ENCODE assay signal across 8 cellular contexts in the genomic region with DNA sequence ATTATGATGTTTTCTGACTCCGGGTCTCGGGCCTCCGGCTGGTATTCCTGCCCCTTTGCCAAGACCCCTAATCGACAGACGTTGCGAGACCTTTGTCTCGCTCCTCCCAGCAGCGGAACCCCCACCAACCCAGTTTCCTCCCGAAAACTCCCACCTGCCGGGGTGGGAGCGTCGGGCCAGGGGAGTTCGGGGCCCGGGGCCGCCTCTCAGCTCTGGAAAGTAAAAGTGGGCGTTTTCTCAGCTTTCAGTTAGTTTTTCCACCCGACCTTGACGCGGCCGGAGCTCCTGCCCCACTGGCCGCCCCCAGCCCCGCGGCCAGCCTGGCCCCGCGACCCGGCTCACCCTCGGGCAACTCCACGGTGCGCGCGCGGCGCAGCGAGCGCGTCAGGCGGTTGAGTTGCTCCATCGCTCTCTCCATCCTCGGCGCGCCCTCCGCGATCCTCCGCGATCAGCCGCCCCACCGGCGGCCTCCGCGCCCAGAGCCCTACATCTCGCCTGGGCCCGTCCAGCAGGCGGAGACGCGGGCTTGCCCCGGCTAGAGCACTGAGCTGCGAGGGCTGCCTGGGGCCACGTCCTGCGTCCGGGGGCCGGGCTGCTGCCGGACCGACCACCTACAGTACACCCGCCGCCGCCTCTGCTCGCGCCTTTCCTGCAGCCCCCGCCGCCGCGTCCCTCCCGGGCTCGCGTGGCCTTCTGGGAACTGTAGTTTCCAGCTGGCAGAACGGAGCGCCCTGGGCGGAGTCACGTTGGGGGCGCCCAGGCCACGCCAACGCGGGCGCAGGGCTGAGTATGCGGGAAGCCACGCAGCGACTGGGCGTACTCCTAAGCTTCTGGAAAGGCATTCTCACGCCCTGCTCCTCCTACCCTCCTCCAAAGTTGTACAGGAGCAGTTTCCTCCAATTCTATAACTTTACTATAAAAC. TPM values are rescaled to one million over a fixed set of nuclear protein-coding genes. Genes with fewer than 3 reads are reported as not detected.
DNase-seq lines count a peak whose midpoint lies in the region; ATAC-seq lines count a peak whose summit lies in the region.

A gene with protein sequence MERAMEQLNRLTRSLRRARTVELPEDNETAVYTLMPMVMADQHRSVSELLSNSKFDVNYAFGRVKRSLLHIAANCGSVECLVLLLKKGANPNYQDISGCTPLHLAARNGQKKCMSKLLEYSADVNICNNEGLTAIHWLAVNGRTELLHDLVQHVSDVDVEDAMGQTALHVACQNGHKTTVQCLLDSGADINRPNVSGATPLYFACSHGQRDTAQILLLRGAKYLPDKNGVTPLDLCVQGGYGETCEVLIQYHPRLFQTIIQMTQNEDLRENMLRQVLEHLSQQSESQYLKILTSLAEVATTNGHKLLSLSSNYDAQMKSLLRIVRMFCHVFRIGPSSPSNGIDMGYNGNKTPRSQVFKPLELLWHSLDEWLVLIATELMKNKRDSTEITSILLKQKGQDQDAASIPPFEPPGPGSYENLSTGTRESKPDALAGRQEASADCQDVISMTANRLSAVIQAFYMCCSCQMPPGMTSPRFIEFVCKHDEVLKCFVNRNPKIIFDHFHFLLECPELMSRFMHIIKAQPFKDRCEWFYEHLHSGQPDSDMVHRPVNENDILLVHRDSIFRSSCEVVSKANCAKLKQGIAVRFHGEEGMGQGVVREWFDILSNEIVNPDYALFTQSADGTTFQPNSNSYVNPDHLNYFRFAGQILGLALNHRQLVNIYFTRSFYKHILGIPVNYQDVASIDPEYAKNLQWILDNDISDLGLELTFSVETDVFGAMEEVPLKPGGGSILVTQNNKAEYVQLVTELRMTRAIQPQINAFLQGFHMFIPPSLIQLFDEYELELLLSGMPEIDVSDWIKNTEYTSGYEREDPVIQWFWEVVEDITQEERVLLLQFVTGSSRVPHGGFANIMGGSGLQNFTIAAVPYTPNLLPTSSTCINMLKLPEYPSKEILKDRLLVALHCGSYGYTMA (minus strand): TSS at position 695 of the 922 bp plus-strand sequence. CDS start 277 bp downstream, at position 418.

- no peaks in the 10 kb centered on the region for H3K36me3 Mint-ChIP-seq in activated T-helper 1 cell treated with anti-CD3 and anti-CD28 coated beads, Interleukin-12 subunit alpha, Interleukin-12 subunit beta, Interleukin-2, Interleukin-4 antibody, amounts not matched to agents 30 ng/mL and 10 ng/mL and 1 ng/mL, durations not matched to agents 14 hours and 24 hours and 36 hours (ENCODE audit: low read depth)
- no peaks in the 10 kb centered on the region for H3K36me3 Mint-ChIP-seq in natural killer cell treated with Interleukin-12 subunit alpha and Interleukin-12 subunit beta and Interleukin-15 and Interleukin-18, amount 100 ng/mL, for 72 hours

- H3K27ac Mint-ChIP-seq in activated T-helper 1 cell treated with anti-CD3 and anti-CD28 coated beads, Interleukin-12 subunit alpha, Interleukin-12 subunit beta, Interleukin-2, Interleukin-4 antibody, amounts not matched to agents 30 ng/mL and 10 ng/mL and 1 ng/mL, durations not matched to agents 14 hours and 24 hours and 36 hours: peak within 1 kb of the TSS; percentile 82
- peak within 1 kb of the TSS in 1 of 2 donors; percentile 62 for H3K27ac Mint-ChIP-seq in natural killer cell treated with Interleukin-12 subunit alpha and Interleukin-12 subunit beta and Interleukin-15 and Interleukin-18, amount 100 ng/mL, for 72 hours

- H3K4me1 Mint-ChIP-seq in activated T-helper 1 cell treated with anti-CD3 and anti-CD28 coated beads, Interleukin-12 subunit alpha, Interleukin-12 subunit beta, Interleukin-2, Interleukin-4 antibody, amounts not matched to agents 30 ng/mL and 10 ng/mL and 1 ng/mL, durations not matched to agents 14 hours and 24 hours and 36 hours (ENCODE audit: low read depth): peaks cover 24% of the 10 kb centered on the region
- H3K4me1 Mint-ChIP-seq in natural killer cell treated with Interleukin-12 subunit alpha and Interleukin-12 subunit beta and Interleukin-15 and Interleukin-18, amount 100 ng/mL, for 72 hours (ENCODE audit: low read depth in 2 of 2): peaks cover 11 to 14% of the 10 kb centered on the region in 2 donors

- peak; percentile 99 for ATAC-seq in GM21786 (IDR thresholded peaks at IDR 0.05; ENCODE audit: unreplicated experiment)
- ATAC-seq in natural killer cell treated with Interleukin-12 subunit alpha and Interleukin-12 subunit beta and Interleukin-15 and Interleukin-18, amount 100 ng/mL, for 72 hours: peak; percentile 99
- peak; percentile 99 for ATAC-seq in stimulated activated naive CD8-positive, alpha-beta T cell treated with anti-CD3 and anti-CD28 coated beads, Interleukin-15, Interleukin-2, amounts not matched to agents 100 U/mL and 50 U/mL, for 24 hours

- peak within 1 kb of the TSS; percentile 95 for H3K4me3 Mint-ChIP-seq in activated T-helper 1 cell treated with anti-CD3 and anti-CD28 coated beads, Interleukin-12 subunit alpha, Interleukin-12 subunit beta, Interleukin-2, Interleukin-4 antibody, amounts not matched to agents 30 ng/mL and 10 ng/mL and 1 ng/mL, durations not matched to agents 14 hours and 24 hours and 36 hours
- peak within 1 kb of the TSS; percentile 85 for H3K4me3 Mint-ChIP-seq in natural killer cell treated with Interleukin-12 subunit alpha and Interleukin-12 subunit beta and Interleukin-15 and Interleukin-18, amount 100 ng/mL, for 72 hours

- peaks cover 2% of the 10 kb centered on the region for H3K27me3 Mint-ChIP-seq in activated T-helper 1 cell treated with anti-CD3 and anti-CD28 coated beads, Interleukin-12 subunit alpha, Interleukin-12 subunit beta, Interleukin-2, Interleukin-4 antibody, amounts not matched to agents 30 ng/mL and 10 ng/mL and 1 ng/mL, durations not matched to agents 14 hours and 24 hours and 36 hours (ENCODE audit: insufficient read depth)
- H3K27me3 Mint-ChIP-seq in natural killer cell treated with Interleukin-12 subunit alpha and Interleukin-12 subunit beta and Interleukin-15 and Interleukin-18, amount 100 ng/mL, for 72 hours: peaks cover 10 to 11% of the 10 kb centered on the region in 2 donors

- no peaks in the 10 kb centered on the region for H3K9me3 Mint-ChIP-seq in activated T-helper 1 cell treated with anti-CD3 and anti-CD28 coated beads, Interleukin-12 subunit alpha, Interleukin-12 subunit beta, Interleukin-2, Interleukin-4 antibody, amounts not matched to agents 30 ng/mL and 10 ng/mL and 1 ng/mL, durations not matched to agents 14 hours and 24 hours and 36 hours
- H3K9me3 Mint-ChIP-seq in natural killer cell treated with Interleukin-12 subunit alpha and Interleukin-12 subunit beta and Interleukin-15 and Interleukin-18, amount 100 ng/mL, for 72 hours: no peaks in the 10 kb centered on the region

- H3K27ac ChIP-seq in KOPT-K1 (ENCODE audit: low read depth, low read length, poor library complexity, severe bottlenecking): peak within 1 kb of the TSS; percentile 83

- 0 out of 2 replicates have a peak, but pooled peaks cover 6% of the 10 kb centered on the region for H3K36me3 ChIP-seq in KOPT-K1 (ENCODE audit: insufficient read depth, low read length)

- H3K9me3 ChIP-seq in KOPT-K1 (ENCODE audit: insufficient read depth, low read length, poor library complexity, severe bottlenecking): no peaks in the 10 kb centered on the region

- DNase-seq in Daoy (ENCODE audit: low read depth) (peak; percentile 93), RKO (ENCODE audit: low spot score) (peak; percentile 93), fibroblast of peridontal ligament (ENCODE audit: extremely low read depth) (peak; percentile 88)
- DNase-seq in activated T-helper 1 cell treated with anti-CD3 and anti-CD28 coated beads, Interleukin-12 subunit alpha, Interleukin-12 subunit beta, Interleukin-2, Interleukin-4 antibody, amounts not matched to agents 30 ng/mL and 10 ng/mL and 1 ng/mL, durations not matched to agents 14 hours and 24 hours and 36 hours (ENCODE audit: low spot score): peak; percentile 87
- DNase-seq in natural killer cell treated with Interleukin-12 subunit alpha and Interleukin-12 subunit beta and Interleukin-15 and Interleukin-18, amount 100 ng/mL, for 72 hours (ENCODE audit: low spot score): peak; percentile 92
- peak; percentile 92 for DNase-seq in stimulated activated naive CD8-positive, alpha-beta T cell treated with anti-CD3 and anti-CD28 coated beads, Interleukin-15, Interleukin-2, amounts not matched to agents 100 U/mL and 50 U/mL, for 24 hours

- intact Hi-C loops in activated T-helper 1 cell treated with anti-CD3 and anti-CD28 coated beads, Interleukin-12 subunit alpha, Interleukin-12 subunit beta, Interleukin-2, Interleukin-4 antibody, amounts not matched to agents 30 ng/mL and 10 ng/mL and 1 ng/mL, durations not matched to agents 14 hours and 24 hours and 36 hours (cut with micrococcal nuclease): loop anchor here (1.0 to 5.0 kb wide), 4 partner anchors 70 to 1663 kb away; partner anchors contain the start of gene PREP

RNA-seq across cellular contexts. Expression of the gene that starts here (rescaled TPM):
- total RNA-seq in Daoy (2014; rRNA removed; shearing (Covaris generic)): 6.8 and 14.6 TPM in 2 replicates
- 16.9 and 19.3 TPM in 2 replicates for total RNA-seq in activated T-helper 1 cell treated with anti-CD3 and anti-CD28 coated beads, Interleukin-12 subunit alpha, Interleukin-12 subunit beta, Interleukin-2, Interleukin-4 antibody, amounts not matched to agents 30 ng/mL and 10 ng/mL and 1 ng/mL, durations not matched to agents 14 hours and 24 hours and 36 hours
- 10 to 100 TPM; 14.1 to 16.8 TPM for total RNA-seq in natural killer cell treated with Interleukin-12 subunit alpha and Interleukin-12 subunit beta and Interleukin-15 and Interleukin-18, amount 100 ng/mL, for 72 hours

Comparison
In these comparisons a context has a peak if more than half of its experiments do, and no peak if none do; other contexts are left out.
1. Peak in every context shown above with its lines: DNase-seq, ATAC-seq and H3K27ac ChIP-seq.